In genomic region chr9:113221003-113221799, GRCh38 we compare ENCODE assay signal across 1 cellular context.
A peak's percentile ranks its signal among the peaks of the same experiment; 100 is the strongest.
TF ChIP-seq lines count a peak whose summit lies in the region.

Gene FKBP15, minus strand, starts transcription at chr9:113221277. Its CDS starts 34 bp downstream, at chr9:113221243.
Gene SLC31A1, plus strand, starts transcription at chr9:113221544. Its CDS starts 34,605 bp downstream, at chr9:113256149.

TF ChIP-seq in GM23338, 12 proteins besides CTCF, POLR2A, EP300 and RAD21 (continued from another document):
- TF ChIP-seq EZH2phosphoT487 (IDR thresholded peaks at IDR 0.05; ENCODE audit: unreplicated experiment) (no peak), CREB1 (CRISPR knock-in tag; IDR thresholded peaks at IDR 0.05; ENCODE audit: low read depth) (peak; percentile 86), ETS1 (IDR thresholded peaks at IDR 0.05) (peak; percentile 40; the same call in 1 of the 2 replicates), ZNF331 (CRISPR knock-in tag; IDR thresholded peaks at IDR 0.05; ENCODE audit: low read depth) (no peak), JUNB (IDR thresholded peaks at IDR 0.05; ENCODE audit: unreplicated experiment) (no peak), POLR2AphosphoS5 (IDR thresholded peaks at IDR 0.05; ENCODE audit: low read depth) (peak; percentile 77), ZNF462 (CRISPR knock-in tag; IDR thresholded peaks at IDR 0.05) (no peak), EZH2 (IDR thresholded peaks at IDR 0.05; ENCODE audit: low read depth, unreplicated experiment) (no peak), STAT1 (IDR thresholded peaks at IDR 0.05; ENCODE audit: unreplicated experiment) (no peak)
TF ChIP-seq in GM23338: peak in this region for 3.
